10 cellular contexts compared by ENCODE assay signal in the genomic region with DNA sequence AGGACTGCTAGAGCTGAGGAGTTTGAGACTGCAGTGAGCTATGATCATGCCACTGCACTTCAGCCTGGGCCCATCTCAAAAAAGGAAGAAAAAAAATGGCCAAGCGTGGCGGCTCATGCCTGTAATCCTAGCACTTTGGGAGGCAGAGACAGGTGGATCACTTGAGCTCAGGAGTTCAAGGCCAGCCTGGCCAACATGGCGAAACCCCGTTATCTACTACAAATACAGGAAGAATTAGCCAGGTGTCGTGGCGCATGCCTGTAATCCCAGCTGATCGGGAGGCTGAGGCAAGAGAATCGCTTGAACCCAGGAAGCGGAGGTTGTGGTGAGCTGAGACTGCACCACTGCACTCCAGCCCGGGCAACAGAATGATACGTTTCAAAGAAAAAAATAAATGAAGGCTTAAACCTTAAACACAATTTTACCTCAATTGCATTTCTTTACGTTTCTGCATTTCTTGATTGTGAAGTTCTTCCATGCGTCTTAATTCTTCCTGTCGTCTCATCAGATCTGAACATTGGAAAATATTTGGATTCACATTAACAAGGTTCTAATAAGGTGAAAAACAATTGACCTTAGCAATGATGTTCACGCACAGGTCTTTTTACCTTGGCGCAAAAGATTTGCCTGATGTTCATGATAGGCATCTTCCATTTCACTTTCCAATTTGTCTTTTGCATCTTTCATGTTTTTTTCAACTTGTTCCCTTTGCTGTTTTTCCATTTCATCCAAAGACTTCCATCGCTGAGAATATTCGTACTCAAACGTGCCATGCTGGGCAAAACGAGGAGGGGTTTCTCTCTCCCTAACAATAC. TPM values are rescaled to one million over a fixed set of nuclear protein-coding genes. Genes with fewer than 3 reads are reported as not detected.
DNase-seq lines count a peak whose midpoint lies in the region; ATAC-seq and TF ChIP-seq lines count a peak whose summit lies in the region.
"Had no signal": no experiment of that assay in that cellular context is flagged by ENCODE, and none has a peak within 500 bp of the region (broad histone marks: within the 10 kb centered on the region; RNA-seq: fewer than 3 reads in every experiment).

No MANE protein-coding gene starts in this region.

- no peaks in the 10 kb centered on the region for H3K9me3 Mint-ChIP-seq in activated CD4-positive, alpha-beta T cell treated with anti-CD3 and anti-CD28 coated beads, Interleukin-2, amount 10 ng/mL, durations not matched to agents 24 days and 14 days
- H3K9me3 Mint-ChIP-seq in T-cell: no peaks in the 10 kb centered on the region
- H3K9me3 Mint-ChIP-seq in endothelial cell (ENCODE audit: unreplicated experiment): no peaks in the 10 kb centered on the region
- peaks cover 0 to 7% (median 0%) of the 10 kb centered on the region in 7 donors for H3K9me3 Mint-ChIP-seq in CD14-positive monocyte

- intact Hi-C loops in activated CD4-positive, alpha-beta T cell treated with anti-CD3 and anti-CD28 coated beads, Interleukin-2, amount 10 ng/mL, durations not matched to agents 24 days and 14 days (cut with micrococcal nuclease): no loop called here
- intact Hi-C loops in CD14-positive monocyte (cut with micrococcal nuclease): no loop called here

- no peaks in the 10 kb centered on the region for H3K27me3 Mint-ChIP-seq in activated CD4-positive, alpha-beta T cell treated with anti-CD3 and anti-CD28 coated beads, Interleukin-2, amount 10 ng/mL, durations not matched to agents 24 days and 14 days
- no peaks in the 10 kb centered on the region for H3K27me3 Mint-ChIP-seq in T-cell
- H3K27me3 Mint-ChIP-seq in endothelial cell (ENCODE audit: unreplicated experiment): peaks cover 28% of the 10 kb centered on the region
- peaks cover 0 to 2% (median 0%) of the 10 kb centered on the region in 3 donors for H3K27me3 Mint-ChIP-seq in CD14-positive monocyte (ENCODE audit: low read depth in 3 of 3)

- H3K27ac Mint-ChIP-seq in activated CD4-positive, alpha-beta T cell treated with anti-CD3 and anti-CD28 coated beads, Interleukin-2, amount 10 ng/mL, durations not matched to agents 24 days and 14 days: peak overlapping the region; percentile 75
- H3K27ac Mint-ChIP-seq in T-cell (peak overlapping the region; percentile 87 to 91), endothelial cell (ENCODE audit: unreplicated experiment) (no peak overlapping the region), CD14-positive monocyte (peak overlapping the region in 3 of 7 donors; percentile 16 to 74 (median 22))

- TF ChIP-seq CTCF in endothelial cell (IDR thresholded peaks at IDR 0.05; ENCODE audit: unreplicated experiment): no peak
- no peak for TF ChIP-seq CTCF in retinal pigment epithelial cell (conservative IDR thresholded peaks at IDR 0.05; ENCODE audit: low read depth, low read length)
- TF ChIP-seq CTCF in CD14-positive monocyte (IDR thresholded peaks at IDR 0.05): no peak

- peaks cover 63% of the 10 kb centered on the region for H3K4me1 Mint-ChIP-seq in activated CD4-positive, alpha-beta T cell treated with anti-CD3 and anti-CD28 coated beads, Interleukin-2, amount 10 ng/mL, durations not matched to agents 24 days and 14 days
- H3K4me1 Mint-ChIP-seq in T-cell (peaks cover 77 to 82% (median 82%) of the 10 kb centered on the region in 3 donors), endothelial cell (ENCODE audit: unreplicated experiment) (peaks cover 53% of the 10 kb centered on the region), CD14-positive monocyte (peaks cover 43% of the 10 kb centered on the region)

- H3K4me3 Mint-ChIP-seq in activated CD4-positive, alpha-beta T cell treated with anti-CD3 and anti-CD28 coated beads, Interleukin-2, amount 10 ng/mL, durations not matched to agents 24 days and 14 days: peak overlapping the region; percentile 96
- H3K4me3 Mint-ChIP-seq in T-cell (peak overlapping the region; percentile 89 to 94 (median 94)), endothelial cell (ENCODE audit: unreplicated experiment) (peak overlapping the region; percentile 97), CD14-positive monocyte (no peak overlapping the region)

- ATAC-seq in T-cell (replicated peaks in 1 of 4) (no peak), GM19328 (IDR thresholded peaks at IDR 0.05; ENCODE audit: unreplicated experiment) (no peak)

- CTCF ChIA-PET in T-cell (lab: Charles Lee): interaction anchor here (0.6 to 0.8 kb wide), 2 partner anchors 336 to 357 kb away, joined by 3 to 5 read pairs; no protein-coding TSS in a partner anchor

- H3K4me3 ChIP-seq in retinal pigment epithelial cell (ENCODE audit: low read length): peak overlapping the region; percentile 87

- no peak for DNase-seq in activated CD4-positive, alpha-beta T cell treated with anti-CD3 and anti-CD28 coated beads, Interleukin-2, amount 10 ng/mL, durations not matched to agents 24 days and 14 days
- DNase-seq in activated CD4-positive, alpha-beta T cell treated with anti-CD3 and anti-CD28 coated beads for 1 hour: no peak
- DNase-seq in T-cell: no peak
- DNase-seq in endothelial cell (ENCODE audit: low spot score): no peak
- DNase-seq in retinal pigment epithelial cell (ENCODE audit: low read depth): no peak
- no peak for DNase-seq in CD14-positive monocyte (ENCODE audit: low spot score)
- DNase-seq in activated CD8-positive, alpha-beta memory T cell treated with anti-CD3 and anti-CD28 coated beads, Interleukin-2, amount 50 U/mL, for 4 hours: no peak
- DNase-seq: head of caudate nucleus, MV-4-11 had no signal

- H3K36me3 Mint-ChIP-seq in activated CD4-positive, alpha-beta T cell treated with anti-CD3 and anti-CD28 coated beads, Interleukin-2, amount 10 ng/mL, durations not matched to agents 24 days and 14 days (ENCODE audit: low read depth): peaks cover 81% of the 10 kb centered on the region
- peaks cover 77% of the 10 kb centered on the region for H3K36me3 Mint-ChIP-seq in T-cell
- peaks cover 65% of the 10 kb centered on the region for H3K36me3 Mint-ChIP-seq in endothelial cell (ENCODE audit: low read depth, unreplicated experiment)
- peaks cover 74 to 81% of the 10 kb centered on the region in 2 donors for H3K36me3 Mint-ChIP-seq in CD14-positive monocyte

- POLR2A ChIA-PET in T-cell (lab: Charles Lee): interaction anchor here in 1 of 2 donors (0.8 kb wide), 1 partner anchor 10 kb away, joined by 4 read pairs; no protein-coding TSS in a partner anchor

RNA-seq across cellular contexts. Expression of gene SFPQ, which starts 4.2 kb away (rescaled TPM):
- 385 and 392 TPM in 2 replicates for total RNA-seq in activated CD4-positive, alpha-beta T cell treated with anti-CD3 and anti-CD28 coated beads, Interleukin-2, amount 10 ng/mL, durations not matched to agents 24 days and 14 days
- total RNA-seq in T-cell (100 to 1,000 TPM; 287 to 589 (median 319) TPM), endothelial cell (ENCODE audit: unreplicated experiment) (370 TPM)
- polyA plus RNA-seq in CD14-positive monocyte: 10 to 100 TPM; 80.8 to 89.2 TPM

Comparison
In these comparisons a context has a peak if more than half of its experiments do, and no peak if none do; other contexts are left out.
1. H3K4me3 Mint-ChIP-seq: peak in activated CD4-positive, alpha-beta T cell treated with anti-CD3 and anti-CD28 coated beads, Interleukin-2, amount 10 ng/mL, durations not matched to agents 24 days and 14 days (single experiment), T-cell (3 of 3) and endothelial cell (single experiment); none in CD14-positive monocyte (0 of 2).